Comparison of ENCODE assay signal across 20 cellular contexts in genomic region chr11:86517557-86517956, GRCh38.
DNase-seq lines count a peak whose midpoint lies in the region; ATAC-seq, FAIRE-seq and TF ChIP-seq lines count a peak whose summit lies in the region.
"Had no signal": no experiment of that assay in that cellular context is flagged by ENCODE, and none has a peak within 500 bp of the region (broad histone marks: within the 10 kb centered on the region; RNA-seq: fewer than 3 reads in every experiment).

No MANE protein-coding gene starts in this region.

- H3K36me3 ChIP-seq in Caco-2 (ENCODE audit: control insufficient read depth, insufficient read depth, low read length) = no peaks in the 10 kb centered on the region
- H3K36me3 ChIP-seq in bronchial epithelial cell (ENCODE audit: control insufficient read depth, insufficient read depth, low read length) = no peaks in the 10 kb centered on the region
- H3K36me3 ChIP-seq in SJCRH30 = no peaks in the 10 kb centered on the region
- H3K36me3 ChIP-seq: BLaER1 had no signal

- no TSS peak for BruUV-seq in Caco-2 (replicated peaks; lab: Mats Ljungman, UMichigan)

- no peak for ATAC-seq in GM18867 (IDR thresholded peaks at IDR 0.05; ENCODE audit: unreplicated experiment)
- ATAC-seq: CD8-positive, alpha-beta T cell had no signal

- H3K27me3 Mint-ChIP-seq in Caco-2 (ENCODE audit: insufficient read depth, unreplicated experiment) = no peaks in the 10 kb centered on the region
- no peaks in the 10 kb centered on the region for H3K27me3 Mint-ChIP-seq in nephron (ENCODE audit: low read depth)

- H3K4me1 Mint-ChIP-seq in Caco-2 (ENCODE audit: low read depth, unreplicated experiment) = peaks cover 42% of the 10 kb centered on the region
- H3K4me1 Mint-ChIP-seq in nephron = peaks cover 42% of the 10 kb centered on the region

- DNase-seq in Caco-2 (no peak), M059J (ENCODE audit: low read depth) (peak; percentile 69), bronchial epithelial cell (ENCODE audit: low read depth) (peak; percentile 19), NCI-H226 (no peak), pons (ENCODE audit: low spot score) (no peak), SJCRH30 (no peak)
- DNase-seq: CD8-positive, alpha-beta T cell; DMS53; H9; NCI-H1092 treated with DMSO at 0.1 percent for 48 hours; NCI-H2081; NCI-H2171 treated with DMSO at 0.1 percent for 48 hours; NCI-H446 treated with DMSO at 0.1 percent for 48 hours; NCI-H748 treated with DMSO at 0.1 percent for 48 hours; NK-92 treated with Interleukin-12 subunit alpha and Interleukin-12 subunit beta, amount 100 ng/mL, for 24 hours; SIG-M5 had no signal

- no peak for TF ChIP-seq CTCF in Caco-2 (IDR thresholded peaks at IDR 0.05; ENCODE audit: insufficient read depth in 1 of 2, low read depth in 1 of 2, low read length in 1 of 2, severe bottlenecking in 1 of 2, unreplicated experiment in 1 of 2)
- TF ChIP-seq CTCF in bronchial epithelial cell (IDR thresholded peaks at IDR 0.05; ENCODE audit: insufficient read depth, low read length, severe bottlenecking) = no peak
- no peak for TF ChIP-seq CTCF in nephron (IDR thresholded peaks at IDR 0.05; ENCODE audit: unreplicated experiment in 3 of 3)

- H3K4me3 Mint-ChIP-seq in Caco-2 (ENCODE audit: unreplicated experiment) = peak overlapping the region; percentile 19
- no peak overlapping the region for H3K4me3 Mint-ChIP-seq in nephron
- H3K4me3 Mint-ChIP-seq: CD8-positive, alpha-beta T cell; H9 had no signal

- no peak for FAIRE-seq in bronchial epithelial cell (lab: Jason Lieb, UNC)

- no peak overlapping the region for H3K27ac ChIP-seq in SJCRH30
- H3K27ac ChIP-seq: BLaER1, RWPE1 had no signal

- H3K4me1 ChIP-seq in Caco-2 = peaks cover 94% of the 10 kb centered on the region
- H3K4me1 ChIP-seq in SJCRH30 = peaks cover 5% of the 10 kb centered on the region; the same call in 1 of the 2 replicates
- H3K4me1 ChIP-seq: BLaER1 had no signal

- POLR2A ChIA-PET in Caco-2 (lab: Charles Lee) = interaction anchor here (0.6 kb wide), 1 partner anchor 59 kb away, joined by 3 read pairs; no protein-coding TSS in a partner anchor

- H3K4me3 ChIP-seq in Caco-2 (ENCODE audit: low read depth, low read length) = no peak overlapping the region
- no peak overlapping the region for H3K4me3 ChIP-seq in bronchial epithelial cell (ENCODE audit: low read depth, low read length)
- no peak overlapping the region for H3K4me3 ChIP-seq in SJCRH30
- H3K4me3 ChIP-seq: BLaER1 had no signal

- CTCF ChIA-PET in Caco-2 (lab: Charles Lee) = no interaction called here

- H3K27me3 ChIP-seq in Caco-2 (replicated peaks; ENCODE audit: control insufficient read depth, insufficient read depth, low read length) (no peaks in the 10 kb centered on the region), bronchial epithelial cell (ENCODE audit: control insufficient read depth, insufficient read depth, low read length) (no peaks in the 10 kb centered on the region), SJCRH30 (no peaks in the 10 kb centered on the region)
- H3K27me3 ChIP-seq: BLaER1 had no signal

- peak overlapping the region; percentile 68 for H3K27ac Mint-ChIP-seq in Caco-2 (ENCODE audit: unreplicated experiment)
- H3K27ac Mint-ChIP-seq in nephron = peak overlapping the region in 2 of 3 experiments; percentile 77 to 85
- H3K27ac Mint-ChIP-seq: CD8-positive, alpha-beta T cell; H9 had no signal

- H3K9me3 Mint-ChIP-seq in Caco-2 (ENCODE audit: unreplicated experiment) = no peaks in the 10 kb centered on the region
- H3K9me3 Mint-ChIP-seq in nephron = no peaks in the 10 kb centered on the region

- H3K36me3 Mint-ChIP-seq in Caco-2 (ENCODE audit: insufficient read depth, unreplicated experiment) = no peaks in the 10 kb centered on the region
- H3K36me3 Mint-ChIP-seq in nephron (ENCODE audit: low read depth) = no peaks in the 10 kb centered on the region
- H3K36me3 Mint-ChIP-seq: CD8-positive, alpha-beta T cell had no signal

- intact Hi-C loops in Caco-2 (cut with micrococcal nuclease; ENCODE audit: unreplicated experiment) = loop anchor here (5.0 to 10.0 kb wide), 2 partner anchors 155 to 487 kb away; partner anchors contain the start of gene ME3

- H3K9me3 ChIP-seq in Caco-2 = peaks cover 6% of the 10 kb centered on the region; the same call in 1 of the 2 replicates
- H3K9me3 ChIP-seq in SJCRH30 (replicated peaks) = no peaks in the 10 kb centered on the region
- H3K9me3 ChIP-seq: BLaER1 had no signal

Comparison
In these comparisons a context has a peak if more than half of its experiments do, and no peak if none do; other contexts are left out.
1. DNase-seq: peak in M059J (single experiment) and bronchial epithelial cell (single experiment); none in Caco-2 (0 of 2), NCI-H226 (single experiment), pons (single experiment) and SJCRH30 (0 of 2).